Comparison of ENCODE assay signal across 14 cellular contexts in the genomic region with DNA sequence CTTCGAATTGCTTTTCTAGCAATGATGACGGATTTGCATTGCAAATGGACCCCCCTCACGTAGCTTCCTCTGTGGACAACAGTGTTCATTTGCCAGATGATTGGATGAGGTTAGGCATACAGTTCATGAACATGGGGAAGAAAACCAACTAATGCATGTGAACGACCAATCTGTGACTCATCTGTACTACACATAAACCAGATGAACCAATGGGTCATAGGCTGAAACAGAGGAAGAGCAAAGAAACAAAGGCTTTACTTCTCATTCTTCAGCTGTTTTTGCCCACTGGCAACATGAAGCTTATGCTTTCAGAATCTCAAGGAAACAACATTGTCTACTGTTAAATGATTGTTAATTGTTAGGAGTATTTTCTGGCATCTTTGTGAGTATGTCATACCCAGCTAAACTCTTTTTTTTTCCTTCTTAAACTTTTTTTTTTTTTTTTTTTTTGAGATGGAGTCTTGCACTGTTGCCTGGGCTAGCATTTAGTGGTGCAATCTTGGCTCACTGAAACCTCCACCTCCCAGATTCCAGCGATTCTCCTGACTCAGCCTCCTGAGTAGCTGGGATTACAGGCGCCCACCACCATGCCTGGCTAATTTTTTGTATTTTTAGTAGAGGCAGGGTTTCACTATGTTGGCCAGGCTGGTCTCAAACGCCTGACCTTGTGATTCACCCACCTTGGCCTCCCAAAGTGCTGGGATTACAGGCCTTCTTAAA. TPM values are rescaled to one million over a fixed set of nuclear protein-coding genes. Genes with fewer than 3 reads are reported as not detected.
A peak's percentile ranks its signal among the peaks of the same experiment; 100 is the strongest.
DNase-seq lines count a peak whose midpoint lies in the region; ATAC-seq and TF ChIP-seq lines count a peak whose summit lies in the region.
"Had no signal": no experiment of that assay in that cellular context is flagged by ENCODE, and none has a peak within 500 bp of the region (broad histone marks: within the 10 kb centered on the region; RNA-seq: fewer than 3 reads in every experiment).

No MANE protein-coding gene starts in this region.

- H3K27me3 ChIP-seq in esophagus squamous epithelium: no peaks in the 10 kb centered on the region
- H3K27me3 ChIP-seq in skeletal muscle satellite cell (ENCODE audit: control insufficient read depth, insufficient read depth, low read length): no peaks in the 10 kb centered on the region
- H3K27me3 ChIP-seq: sigmoid colon, SJCRH30 had no signal

- H3K27ac Mint-ChIP-seq in endothelial cell (ENCODE audit: unreplicated experiment): no peak overlapping the region
- H3K27ac Mint-ChIP-seq: activated naive CD4-positive, alpha-beta T cell treated with anti-CD3 and anti-CD28 coated beads, Interleukin-2, amount 10 ng/mL, durations not matched to agents 7 days and 5 days had no signal

- no peak overlapping the region for H3K4me3 ChIP-seq in esophagus squamous epithelium
- H3K4me3 ChIP-seq in skeletal muscle satellite cell (ENCODE audit: low read length): no peak overlapping the region
- H3K4me3 ChIP-seq: sigmoid colon, SJCRH30 had no signal

- H3K4me1 Mint-ChIP-seq in endothelial cell (ENCODE audit: unreplicated experiment): peaks cover 4% of the 10 kb centered on the region
- H3K4me1 Mint-ChIP-seq: activated naive CD4-positive, alpha-beta T cell treated with anti-CD3 and anti-CD28 coated beads, Interleukin-2, amount 10 ng/mL, durations not matched to agents 7 days and 5 days had no signal

- no peaks in the 10 kb centered on the region for H3K9me3 Mint-ChIP-seq in endothelial cell (ENCODE audit: unreplicated experiment)
- H3K9me3 Mint-ChIP-seq: activated naive CD4-positive, alpha-beta T cell treated with anti-CD3 and anti-CD28 coated beads, Interleukin-2, amount 10 ng/mL, durations not matched to agents 7 days and 5 days; mesothelial cell of epicardium had no signal

- H3K27me3 Mint-ChIP-seq in endothelial cell (ENCODE audit: unreplicated experiment): peaks cover 2% of the 10 kb centered on the region
- H3K27me3 Mint-ChIP-seq: activated naive CD4-positive, alpha-beta T cell treated with anti-CD3 and anti-CD28 coated beads, Interleukin-2, amount 10 ng/mL, durations not matched to agents 7 days and 5 days had no signal

- TF ChIP-seq POLR2A in esophagus squamous epithelium (IDR thresholded peaks at IDR 0.05): no peak

- H3K4me1 ChIP-seq in esophagus squamous epithelium (peaks cover 0 to 37% (median 24%) of the 10 kb centered on the region in 3 donors), skeletal muscle satellite cell (ENCODE audit: control insufficient read depth, insufficient read depth, low read length) (peaks cover 61% of the 10 kb centered on the region)
- H3K4me1 ChIP-seq: SJCRH30 had no signal

- no peaks in the 10 kb centered on the region for H3K9me3 ChIP-seq in esophagus squamous epithelium
- H3K9me3 ChIP-seq in skeletal muscle satellite cell (replicated peaks; ENCODE audit: low read length): no peaks in the 10 kb centered on the region
- H3K9me3 ChIP-seq: sigmoid colon, SJCRH30 had no signal

- TF ChIP-seq CTCF in esophagus squamous epithelium (IDR thresholded peaks at IDR 0.05): no peak
- TF ChIP-seq CTCF in endothelial cell (IDR thresholded peaks at IDR 0.05; ENCODE audit: unreplicated experiment): no peak

- intact Hi-C loops in esophagus squamous epithelium (cut with DNase I): no loop called here

- peak overlapping the region; percentile 8 for H3K9ac ChIP-seq in skeletal muscle satellite cell (ENCODE audit: low read depth, low read length)

- no peaks in the 10 kb centered on the region for H3K36me3 Mint-ChIP-seq in endothelial cell (ENCODE audit: low read depth, unreplicated experiment)
- H3K36me3 Mint-ChIP-seq: activated naive CD4-positive, alpha-beta T cell treated with anti-CD3 and anti-CD28 coated beads, Interleukin-2, amount 10 ng/mL, durations not matched to agents 7 days and 5 days; mesothelial cell of epicardium had no signal

- H3K4me2 ChIP-seq in skeletal muscle satellite cell (ENCODE audit: low read length): peak overlapping the region; percentile 10

- H3K36me3 ChIP-seq in esophagus squamous epithelium: no peaks in the 10 kb centered on the region
- no peaks in the 10 kb centered on the region for H3K36me3 ChIP-seq in skeletal muscle satellite cell (ENCODE audit: insufficient read depth, low read length)
- H3K36me3 ChIP-seq: sigmoid colon, SJCRH30 had no signal

- H3K4me3 Mint-ChIP-seq in endothelial cell (ENCODE audit: unreplicated experiment): no peak overlapping the region
- H3K4me3 Mint-ChIP-seq: activated naive CD4-positive, alpha-beta T cell treated with anti-CD3 and anti-CD28 coated beads, Interleukin-2, amount 10 ng/mL, durations not matched to agents 7 days and 5 days; mesothelial cell of epicardium had no signal

- peak overlapping the region in 3 of 4 donors; percentile 11 to 30 (median 18) for H3K27ac ChIP-seq in esophagus squamous epithelium
- H3K27ac ChIP-seq: SJCRH30 had no signal

- ATAC-seq in GM19351 (IDR thresholded peaks at IDR 0.05; ENCODE audit: unreplicated experiment) (no peak), HG02678 (IDR thresholded peaks at IDR 0.05; ENCODE audit: unreplicated experiment) (no peak)

- 64 to 72% methylated on average over 6 to 7 of the region's 7 CpGs for WGBS in esophagus squamous epithelium, 2 donors

- DNase-seq in H4 (ENCODE audit: low spot score): peak; percentile 58
- peak; percentile 87 for DNase-seq in RPMI7951 (ENCODE audit: low read depth)
- DNase-seq in esophagus squamous epithelium (lab: John Stamatoyannopoulos, UW): no peak
- DNase-seq in endothelial cell (ENCODE audit: low spot score): no peak
- no peak for DNase-seq in stimulated activated CD8-positive, alpha-beta memory T cell treated with anti-CD3 and anti-CD28 coated beads, Interleukin-4, amount 100 ng/mL, for 48 hours
- DNase-seq: activated naive CD4-positive, alpha-beta T cell treated with anti-CD3 and anti-CD28 coated beads, Interleukin-2, amount 10 ng/mL, durations not matched to agents 7 days and 5 days; DND-41; NCI-H2081 treated with DMSO at 0.1 percent for 48 hours; sigmoid colon; SJCRH30 had no signal

RNA-seq across cellular contexts. Expression of gene EFEMP1, which starts 35.5 kb away (rescaled TPM):
- total RNA-seq in H4 (2014; rRNA removed; shearing (Covaris generic)): 0.51 and 2.0 TPM in 2 replicates
- total RNA-seq in RPMI7951 (2014; rRNA removed; shearing (Covaris generic)): 3.7 and 5.7 TPM in 2 replicates
- 10 to 100 TPM; 11.2 to 68.3 (median 41.8) TPM for total RNA-seq in esophagus squamous epithelium
- 183 and 208 TPM in 2 replicates for total RNA-seq in skeletal muscle satellite cell (2012; rRNA removed)
- 2.3 TPM for total RNA-seq in endothelial cell (ENCODE audit: unreplicated experiment)

Comparison
In these comparisons a context has a peak if more than half of its experiments do, and no peak if none do; other contexts are left out.
1. DNase-seq: peak in H4 (single experiment) and RPMI7951 (single experiment); none in esophagus squamous epithelium (single experiment), endothelial cell (single experiment) and stimulated activated CD8-positive, alpha-beta memory T cell treated with anti-CD3 and anti-CD28 coated beads, Interleukin-4, amount 100 ng/mL, for 48 hours (single experiment).